8 cellular contexts compared by ENCODE assay signal in genomic region chr15:40382580-40383456, GRCh38. TPM values are rescaled to one million over a fixed set of nuclear protein-coding genes. Genes with fewer than 3 reads are reported as not detected.
DNase-seq lines count a peak whose midpoint lies in the region; ATAC-seq and TF ChIP-seq lines count a peak whose summit lies in the region.

Gene KNSTRN, plus strand, starts transcription at chr15:40382721. Its CDS starts 115 bp downstream, at chr15:40382836.

- H3K9me3 Mint-ChIP-seq in WTC11, result peaks cover 15% of the 10 kb centered on the region

- DNase-seq in AG08396 (ENCODE audit: low spot score) (peak; percentile 96), NCI-H345 (lab: John Stamatoyannopoulos, UW) (peak; percentile 93), WTC11 (ENCODE audit: low spot score) (peak; percentile 98), caudate nucleus (lab: John Stamatoyannopoulos, UW) (peak; percentile 11 to 96 (median 81)), inferior parietal cortex (ENCODE audit: extremely low spot score) (peak; percentile 96), spleen (peak; percentile 96)

- peak in 1 of 3 donors; percentile 6 for TF ChIP-seq POLR2A in spleen (IDR thresholded peaks at IDR 0.05)

- H3K27me3 ChIP-seq in spleen (replicated peaks in 1 of 7), result no peaks in the 10 kb centered on the region

- CTCF ChIA-PET in WTC11 (lab: Charles Lee), result interaction anchor here (0.6 to 1.7 kb wide), 12 partner anchors 11 to 108 kb away, joined by 3 to 17 read pairs (median 4); partner anchors contain the start of genes CCDC9B and PLCB2

- intact Hi-C loops in spleen (cut with DNase I; ENCODE audit: low total_unique reads), result no loop called here

- peaks cover 22% of the 10 kb centered on the region for H3K4me1 Mint-ChIP-seq in WTC11

- H3K27ac Mint-ChIP-seq in WTC11, result peak within 1 kb of the TSS; percentile 98

- no peak within 1 kb of the TSS for H3K27ac ChIP-seq in caudate nucleus (ENCODE audit: low read depth, low read length)
- H3K27ac ChIP-seq in spleen, result peak within 1 kb of the TSS in 6 of 8 donors; percentile 39 to 81 (median 66)

- ATAC-seq in GM19023 (IDR thresholded peaks at IDR 0.05; ENCODE audit: unreplicated experiment), result peak; percentile 99
- ATAC-seq in HG03196 (IDR thresholded peaks at IDR 0.05; ENCODE audit: unreplicated experiment), result peak; percentile 94
- ATAC-seq in WTC11, result peak; percentile 100

- H3K4me3 Mint-ChIP-seq in WTC11, result peak within 1 kb of the TSS; percentile 92

- TF ChIP-seq CTCF in WTC11 (IDR thresholded peaks at IDR 0.05) (no peak), spleen (IDR thresholded peaks at IDR 0.05 in 8 of 11, conservative IDR thresholded peaks at IDR 0.05 in 3 of 11) (peak in 1 of 11 experiments; percentile 28)

- peaks cover 0 to 42% (median 23%) of the 10 kb centered on the region in 6 donors for H3K4me1 ChIP-seq in spleen

- no peaks in the 10 kb centered on the region for H3K27me3 Mint-ChIP-seq in WTC11 (ENCODE audit: low read depth)

- 6 to 10% (median 6%) methylated on average over 37 to 57 of the region's 57 CpGs for WGBS in spleen, 5 donors

- H3K4me3 ChIP-seq in spleen, result peak within 1 kb of the TSS; percentile 64 to 98 (median 80)

- POLR2A ChIA-PET in WTC11 (lab: Charles Lee), result interaction anchor here (0.5 to 1.5 kb wide), 6 partner anchors 11 to 42 kb away, joined by 3 to 8 read pairs (median 5); partner anchors contain the start of genes CCDC9B and IVD

- peaks cover 38% of the 10 kb centered on the region for H3K36me3 Mint-ChIP-seq in WTC11

- H3K36me3 ChIP-seq in spleen, result peaks cover 3 to 23% (median 13%) of the 10 kb centered on the region in 6 donors

- H3K9me3 ChIP-seq in spleen, result no peaks in the 10 kb centered on the region

TF ChIP-seq in WTC11, 78 proteins besides CTCF, POLR2A, EP300 and RAD21:
- TF ChIP-seq ZBTB43 (CRISPR knock-in tag; IDR thresholded peaks at IDR 0.05) (peak; percentile 80; the same call in 1 of the 2 replicates), ETV6 (CRISPR knock-in tag; IDR thresholded peaks at IDR 0.05) (peak; percentile 14; the same call in 1 of the 2 replicates), SP1 (CRISPR knock-in tag; conservative IDR thresholded peaks at IDR 0.05) (peak; percentile 86), PREB (CRISPR knock-in tag; IDR thresholded peaks at IDR 0.05; ENCODE audit: borderline replicate concordance) (no peak), FOXP1 (CRISPR knock-in tag; IDR thresholded peaks at IDR 0.05; ENCODE audit: borderline replicate concordance) (peak; percentile 64; the same call in 1 of the 2 replicates), GABPB1 (CRISPR knock-in tag; IDR thresholded peaks at IDR 0.05) (peak; percentile 71), MAX (CRISPR knock-in tag; IDR thresholded peaks at IDR 0.05) (peak; percentile 29; the same call in 1 of the 2 replicates), ZNF317 (CRISPR knock-in tag; IDR thresholded peaks at IDR 0.05; ENCODE audit: borderline replicate concordance, low read depth) (0 out of 2 replicates have a peak, but pooled peaks have one; percentile 14), ELF4 (CRISPR knock-in tag; IDR thresholded peaks at IDR 0.05; ENCODE audit: low read depth) (no peak), MYBL2 (CRISPR knock-in tag; IDR thresholded peaks at IDR 0.05) (peak; percentile 99), MXD4 (CRISPR knock-in tag; IDR thresholded peaks at IDR 0.05; ENCODE audit: borderline replicate concordance) (no peak), FOXK1 (CRISPR knock-in tag; IDR thresholded peaks at IDR 0.05) (peak; percentile 85; the same call in 1 of the 2 replicates), ATF3 (CRISPR knock-in tag; conservative IDR thresholded peaks at IDR 0.05) (peak; percentile 92), ZNF232 (CRISPR knock-in tag; IDR thresholded peaks at IDR 0.05) (peak; percentile 48; the same call in 1 of the 2 replicates), NFE2L1 (CRISPR knock-in tag; IDR thresholded peaks at IDR 0.05) (peak; percentile 46; the same call in 1 of the 2 replicates), MLX (CRISPR knock-in tag; IDR thresholded peaks at IDR 0.05) (0 out of 2 replicates have a peak, but pooled peaks have one; percentile 51), GRHL2 (CRISPR knock-in tag; IDR thresholded peaks at IDR 0.05; ENCODE audit: insufficient replicate concordance, severe bottlenecking) (no peak), FOXJ3 (CRISPR knock-in tag; IDR thresholded peaks at IDR 0.05; ENCODE audit: borderline replicate concordance) (no peak), ZNF512 (CRISPR knock-in tag; IDR thresholded peaks at IDR 0.05; ENCODE audit: borderline replicate concordance) (no peak), ATF1 (CRISPR knock-in tag; IDR thresholded peaks at IDR 0.05) (0 out of 2 replicates have a peak, but pooled peaks have one; percentile 48), E2F5 (CRISPR knock-in tag; IDR thresholded peaks at IDR 0.05) (0 out of 2 replicates have a peak, but pooled peaks have one; percentile 36), TEAD1 (CRISPR knock-in tag; IDR thresholded peaks at IDR 0.05) (no peak), KAT7 (CRISPR knock-in tag; IDR thresholded peaks at IDR 0.05; ENCODE audit: borderline replicate concordance) (0 out of 2 replicates have a peak, but pooled peaks have one; percentile 27)

RNA-seq across cellular contexts. Expression of gene KNSTRN, which starts in this region (rescaled TPM):
- 58.7 to 73.4 TPM (median 64.6 TPM) in 3 replicates for total RNA-seq in WTC11 (2021)
- 10 to 100 TPM in 4 of 7 donors, 1 to 10 TPM in 3; 8.3 to 16.8 (median 11.5) TPM for total RNA-seq in spleen
- 10 to 100 TPM in 1 of 3 donors, 1 to 10 TPM in 2; 6.0 to 10.3 (median 9.0) TPM for polyA plus RNA-seq in spleen
